Comparison of ENCODE assay signal across 8 cellular contexts in genomic region chr9:35649431-35650340, GRCh38. TPM values are rescaled to one million over a fixed set of nuclear protein-coding genes. Genes with fewer than 3 reads are reported as not detected.
DNase-seq lines count a peak whose midpoint lies in the region; ATAC-seq and TF ChIP-seq lines count a peak whose summit lies in the region.

No MANE protein-coding gene starts in this region.

- no peak for TF ChIP-seq CTCF in DND-41 (IDR thresholded peaks at IDR 0.05; ENCODE audit: borderline replicate concordance, extremely low read depth, low read length, poor library complexity, severe bottlenecking)
- TF ChIP-seq CTCF in OCI-LY3 (IDR thresholded peaks at IDR 0.05; ENCODE audit: low read depth, low read length) = no peak
- TF ChIP-seq CTCF in osteoblast (IDR thresholded peaks at IDR 0.05; ENCODE audit: extremely low read depth, low read depth, low read length) = no peak

- ATAC-seq in DND-41 (ENCODE audit: insufficient read depth, low read depth) = peak; percentile 21
- no peak for ATAC-seq in activated naive CD8-positive, alpha-beta T cell treated with anti-CD3 and anti-CD28 coated beads, Interleukin-2, amount 10 ng/mL, durations not matched to agents 7 days and 5 days (ENCODE audit: low read depth)
- no peak for ATAC-seq in HG03460 (IDR thresholded peaks at IDR 0.05; ENCODE audit: unreplicated experiment)
- ATAC-seq in GM21367 (IDR thresholded peaks at IDR 0.05; ENCODE audit: unreplicated experiment) = no peak

- POLR2A ChIA-PET in activated naive CD8-positive, alpha-beta T cell treated with anti-CD3 and anti-CD28 coated beads, Interleukin-2, amount 10 ng/mL, durations not matched to agents 7 days and 5 days (lab: Charles Lee) = interaction anchor here (0.6 to 9.1 kb wide), 13 partner anchors 10 to 478 kb away, joined by 3 to 214 read pairs (median 6); partner anchors contain the start of genes ARHGEF39, CCDC107, CD72 and CREB3

- peak overlapping the region; percentile 49 to 76 for H3K4me3 ChIP-seq in DND-41 (ENCODE audit: low read depth in 1 of 2, low read length in 2 of 2)
- H3K4me3 ChIP-seq in OCI-LY3 (ENCODE audit: low read length) = peak overlapping the region; percentile 88
- H3K4me3 ChIP-seq in osteoblast (ENCODE audit: insufficient read depth, low read length) = no peak overlapping the region

- H3K4me1 Mint-ChIP-seq in activated naive CD8-positive, alpha-beta T cell treated with anti-CD3 and anti-CD28 coated beads, Interleukin-2, amount 10 ng/mL, durations not matched to agents 7 days and 5 days = peaks cover 37% of the 10 kb centered on the region

- H3K9me3 Mint-ChIP-seq in activated naive CD8-positive, alpha-beta T cell treated with anti-CD3 and anti-CD28 coated beads, Interleukin-2, amount 10 ng/mL, durations not matched to agents 7 days and 5 days = no peaks in the 10 kb centered on the region

- peaks cover 41% of the 10 kb centered on the region for H3K79me2 ChIP-seq in DND-41 (ENCODE audit: insufficient read depth, low read length)
- peaks cover 10% of the 10 kb centered on the region for H3K79me2 ChIP-seq in OCI-LY3 (ENCODE audit: low read length)
- H3K79me2 ChIP-seq in osteoblast (ENCODE audit: insufficient read depth, low read length) = no peaks in the 10 kb centered on the region

- H4K20me1 ChIP-seq in DND-41 (ENCODE audit: insufficient read depth, low read length) (no peaks in the 10 kb centered on the region), OCI-LY3 (ENCODE audit: insufficient read depth, low read length) (no peaks in the 10 kb centered on the region), osteoblast (ENCODE audit: insufficient read depth, low read length) (no peaks in the 10 kb centered on the region)

- H3K36me3 Mint-ChIP-seq in activated naive CD8-positive, alpha-beta T cell treated with anti-CD3 and anti-CD28 coated beads, Interleukin-2, amount 10 ng/mL, durations not matched to agents 7 days and 5 days = peaks cover 15% of the 10 kb centered on the region

- peak overlapping the region; percentile 95 for H3K9ac ChIP-seq in DND-41 (ENCODE audit: low read depth, low read length)
- peak overlapping the region; percentile 89 for H3K9ac ChIP-seq in OCI-LY3 (ENCODE audit: low read length)

- H3K27ac Mint-ChIP-seq in activated naive CD8-positive, alpha-beta T cell treated with anti-CD3 and anti-CD28 coated beads, Interleukin-2, amount 10 ng/mL, durations not matched to agents 7 days and 5 days = peak overlapping the region; percentile 90

- no peaks in the 10 kb centered on the region for H3K27me3 ChIP-seq in DND-41 (ENCODE audit: insufficient read depth, low read length, poor library complexity)
- H3K27me3 ChIP-seq in OCI-LY3 (ENCODE audit: low read depth, low read length) = no peaks in the 10 kb centered on the region
- no peaks in the 10 kb centered on the region for H3K27me3 ChIP-seq in osteoblast (ENCODE audit: insufficient read depth, low read length)

- peak overlapping the region; percentile 60; the same call in 1 of the 2 replicates for H2AFZ ChIP-seq in DND-41 (ENCODE audit: low read depth, low read length)
- H2AFZ ChIP-seq in OCI-LY3 (ENCODE audit: low read depth, low read length) = peak overlapping the region; percentile 73
- H2AFZ ChIP-seq in osteoblast (ENCODE audit: low read length) = peak overlapping the region; percentile 81

- DNase-seq in DND-41 (peak; percentile 87), osteoblast (ENCODE audit: insufficient read length, low spot score, missing footprints) (peak; percentile 83), GF-D8 (lab: John Stamatoyannopoulos, UW) (no peak), H4 (ENCODE audit: low spot score) (no peak)
- DNase-seq in activated naive CD8-positive, alpha-beta T cell treated with anti-CD3 and anti-CD28 coated beads, Interleukin-2, amount 10 ng/mL, durations not matched to agents 7 days and 5 days = peak; percentile 67

- H3K4me2 ChIP-seq in DND-41 (ENCODE audit: insufficient read depth, low read length) = peak overlapping the region; percentile 79
- H3K4me2 ChIP-seq in OCI-LY3 (ENCODE audit: low read length) = peak overlapping the region; percentile 99
- H3K4me2 ChIP-seq in osteoblast (ENCODE audit: insufficient read depth, low read length) = no peak overlapping the region

- H3K9me3 ChIP-seq in DND-41 (ENCODE audit: insufficient read depth, low read length, severe bottlenecking) (no peaks in the 10 kb centered on the region), OCI-LY3 (ENCODE audit: insufficient read depth, low read length) (no peaks in the 10 kb centered on the region), osteoblast (ENCODE audit: low read depth, low read length) (no peaks in the 10 kb centered on the region)

- H3K27ac ChIP-seq in DND-41 (ENCODE audit: low read length) = peak overlapping the region; percentile 100
- H3K27ac ChIP-seq in OCI-LY3 (ENCODE audit: low read length) = peak overlapping the region; percentile 66
- H3K27ac ChIP-seq in osteoblast (ENCODE audit: low read depth, low read length) = peak overlapping the region; percentile 69

- H3K4me1 ChIP-seq in DND-41 (ENCODE audit: insufficient read depth, low read length) (peaks cover 69% of the 10 kb centered on the region), OCI-LY3 (ENCODE audit: low read length) (peaks cover 59% of the 10 kb centered on the region), osteoblast (ENCODE audit: insufficient read depth, low read length) (peaks cover 61% of the 10 kb centered on the region)

- H3K36me3 ChIP-seq in DND-41 (ENCODE audit: insufficient read depth, low read length) = peaks cover 19% of the 10 kb centered on the region; the same call in 1 of the 2 replicates
- no peaks in the 10 kb centered on the region for H3K36me3 ChIP-seq in OCI-LY3 (replicated peaks; ENCODE audit: low read depth, low read length)
- no peaks in the 10 kb centered on the region for H3K36me3 ChIP-seq in osteoblast (ENCODE audit: insufficient read depth, low read length)

- peak overlapping the region; percentile 87 for H3K4me3 Mint-ChIP-seq in activated naive CD8-positive, alpha-beta T cell treated with anti-CD3 and anti-CD28 coated beads, Interleukin-2, amount 10 ng/mL, durations not matched to agents 7 days and 5 days

- no peaks in the 10 kb centered on the region for H3K27me3 Mint-ChIP-seq in activated naive CD8-positive, alpha-beta T cell treated with anti-CD3 and anti-CD28 coated beads, Interleukin-2, amount 10 ng/mL, durations not matched to agents 7 days and 5 days

RNA-seq across cellular contexts. Expression of gene SIT1, which starts 1.0 kb away (rescaled TPM):
- total RNA-seq in activated naive CD8-positive, alpha-beta T cell treated with anti-CD3 and anti-CD28 coated beads, Interleukin-2, amount 10 ng/mL, durations not matched to agents 7 days and 5 days = 100 to 1,000 TPM; 174 to 195 TPM
- 0.36 TPM in 1 of 2 replicates, not detected in the other for total RNA-seq in osteoblast
- total RNA-seq in H4 (2014; rRNA removed; shearing (Covaris generic)) = not detected in 2 replicates

RNA-seq across cellular contexts. Expression of gene RMRP, which starts 8.1 kb away (rescaled TPM):
- over 10,000 TPM; 10,447 to 10,452 TPM for total RNA-seq in activated naive CD8-positive, alpha-beta T cell treated with anti-CD3 and anti-CD28 coated beads, Interleukin-2, amount 10 ng/mL, durations not matched to agents 7 days and 5 days
- 88,726 and 110,601 TPM in 2 replicates for total RNA-seq in osteoblast
- total RNA-seq in H4 (2014; rRNA removed; shearing (Covaris generic)) = 4,639 and 15,849 TPM in 2 replicates

RNA-seq across cellular contexts. Expression of gene CCDC107, which starts 8.4 kb away (rescaled TPM):
- 10 to 100 TPM; 32.7 to 36.3 TPM for total RNA-seq in activated naive CD8-positive, alpha-beta T cell treated with anti-CD3 and anti-CD28 coated beads, Interleukin-2, amount 10 ng/mL, durations not matched to agents 7 days and 5 days
- 10.6 and 15.6 TPM in 2 replicates for total RNA-seq in osteoblast
- 6.3 and 7.9 TPM in 2 replicates for total RNA-seq in H4 (2014; rRNA removed; shearing (Covaris generic))

RNA-seq across cellular contexts. Expression of gene ARHGEF39, which starts 15.3 kb away (rescaled TPM):
- total RNA-seq in activated naive CD8-positive, alpha-beta T cell treated with anti-CD3 and anti-CD28 coated beads, Interleukin-2, amount 10 ng/mL, durations not matched to agents 7 days and 5 days = 10 to 100 TPM; 13.1 to 13.4 TPM
- total RNA-seq in osteoblast = 0.36 and 0.88 TPM in 2 replicates
- total RNA-seq in H4 (2014; rRNA removed; shearing (Covaris generic)) = 16.9 and 44.9 TPM in 2 replicates

RNA-seq across cellular contexts. Expression of gene CA9, which starts 24.0 kb away (rescaled TPM):
- 1 to 10 TPM in 1 of 2 experiments, under 1 TPM in 1; 0.86 to 1.2 TPM for total RNA-seq in activated naive CD8-positive, alpha-beta T cell treated with anti-CD3 and anti-CD28 coated beads, Interleukin-2, amount 10 ng/mL, durations not matched to agents 7 days and 5 days
- not detected in 2 replicates for total RNA-seq in osteoblast
- total RNA-seq in H4 (2014; rRNA removed; shearing (Covaris generic)) = 1.3 and 2.1 TPM in 2 replicates

Comparison
In these comparisons a context has a peak if more than half of its experiments do, and no peak if none do; other contexts are left out.
1. DNase-seq: peak in DND-41 (single experiment), activated naive CD8-positive, alpha-beta T cell treated with anti-CD3 and anti-CD28 coated beads, Interleukin-2, amount 10 ng/mL, durations not matched to agents 7 days and 5 days (single experiment) and osteoblast (single experiment); none in GF-D8 (single experiment) and H4 (single experiment).
2. RNA of gene SIT1, which starts 1.0 kb away (total RNA-seq): 174 to 195 TPM in activated naive CD8-positive, alpha-beta T cell treated with anti-CD3 and anti-CD28 coated beads, Interleukin-2, amount 10 ng/mL, durations not matched to agents 7 days and 5 days; 0.36 TPM in osteoblast and not detected in H4; every median in the first group is over 100 times any median in the second.
3. Peak in every context shown above with its lines, with median percentiles within 50 percentile points of each other: H2AFZ ChIP-seq and H3K27ac ChIP-seq.